In the genomic region with DNA sequence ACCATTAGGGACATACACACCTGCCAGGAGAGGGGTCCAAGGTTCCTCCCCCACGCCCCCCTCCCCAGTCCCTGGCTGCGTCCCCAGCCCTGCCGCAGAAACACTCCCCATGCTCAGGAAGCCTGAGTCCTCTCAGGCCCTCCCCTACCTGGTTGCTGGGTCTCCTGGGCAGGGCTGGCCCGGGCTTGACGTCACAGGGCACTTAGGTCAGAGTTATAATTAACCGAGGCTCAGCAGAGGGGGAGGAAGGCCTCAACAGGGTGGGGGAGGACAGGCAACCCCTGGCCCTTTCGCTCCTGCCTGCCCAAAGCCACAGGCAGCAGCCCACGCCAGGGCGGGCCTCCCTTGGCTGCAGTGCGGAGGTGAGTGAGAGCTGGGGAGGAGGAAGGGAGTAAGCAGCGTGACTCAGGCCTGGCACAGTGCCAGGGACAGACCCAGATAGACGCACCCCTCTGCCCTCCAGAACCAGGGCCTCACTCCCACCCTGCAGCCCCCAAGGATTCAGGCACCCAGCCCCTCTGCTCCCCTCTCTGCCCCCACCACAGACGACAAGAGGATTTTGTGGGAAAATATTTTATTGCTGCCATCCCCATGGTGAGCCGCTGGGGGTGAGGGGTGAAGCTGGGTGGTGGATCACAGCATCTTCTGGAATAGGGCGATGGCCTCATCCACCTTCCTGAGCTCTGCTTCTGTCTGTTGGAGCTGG, we compare ENCODE assay signal across 8 cellular contexts. TPM values are rescaled to one million over a fixed set of nuclear protein-coding genes. Genes with fewer than 3 reads are reported as not detected.
A peak's percentile ranks its signal among the peaks of the same experiment; 100 is the strongest.
DNase-seq lines count a peak whose midpoint lies in the region; ATAC-seq and TF ChIP-seq lines count a peak whose summit lies in the region.

Gene VWA7 (minus strand): TSS at position 368 of the 706 bp plus-strand sequence. CDS start 549 bp downstream, outside the sequence.

- H4K20me1 ChIP-seq in mammary epithelial cell (ENCODE audit: insufficient read depth, low read length), result no peaks in the 10 kb centered on the region

- ATAC-seq in HG02623 (IDR thresholded peaks at IDR 0.05; ENCODE audit: unreplicated experiment) (peak; percentile 61), left colon (peak; percentile 75)

- H3K4me3 ChIP-seq in WERI-Rb-1 (ENCODE audit: low read depth, low read length) (no peak within 1 kb of the TSS), mammary epithelial cell (replicated peaks in 1 of 3; ENCODE audit: insufficient read depth in 1 of 3, low read depth in 2 of 3, low read length in 3 of 3) (peak within 1 kb of the TSS in 2 of 3 experiments; percentile 3 to 26)

- CTCF ChIA-PET in mammary epithelial cell (lab: Charles Lee; ENCODE audit: low non-redundant PET), result interaction anchor here (0.6 to 1.1 kb wide), 2 partner anchors 13 to 37 kb away, joined by 4 to 6 read pairs; no protein-coding TSS in a partner anchor

- peak within 1 kb of the TSS; percentile 49 for H2AFZ ChIP-seq in mammary epithelial cell (ENCODE audit: low read depth, low read length)

- in situ Hi-C loops in mammary epithelial cell (cut with MboI; ENCODE audit: low sequenced_read_pairs in 2 of 2), result no loop called here

- peak within 1 kb of the TSS; percentile 63 for H3K4me2 ChIP-seq in mammary epithelial cell (ENCODE audit: insufficient read depth, low read depth, low read length)

- H3K9ac ChIP-seq in mammary epithelial cell (ENCODE audit: insufficient read depth, low read length), result no peak within 1 kb of the TSS

- peaks cover 47% of the 10 kb centered on the region for H3K36me3 ChIP-seq in WERI-Rb-1
- peaks cover 2% of the 10 kb centered on the region for H3K36me3 ChIP-seq in mammary epithelial cell (ENCODE audit: insufficient read depth, low read length)

- no TSS peak for BruUV-seq in mammary epithelial cell (replicated peaks; lab: Mats Ljungman, UMichigan)

- H3K27me3 ChIP-seq in WERI-Rb-1 (ENCODE audit: insufficient read depth, low read depth, severe bottlenecking), result no peaks in the 10 kb centered on the region
- no peaks in the 10 kb centered on the region for H3K27me3 ChIP-seq in mammary epithelial cell (ENCODE audit: insufficient read depth, low read length)

- DNase-seq in ELR (ENCODE audit: low read depth) (peak; percentile 86), NCI-H146 treated with DMSO at 0.1 percent for 48 hours (lab: John Stamatoyannopoulos, UW; ENCODE audit: unreplicated experiment) (peak; percentile 50), WERI-Rb-1 (peak; percentile 80), mammary epithelial cell (peak; percentile 91), left colon (peak; percentile 80 to 88), GOT3 (lab: John Stamatoyannopoulos, UW) (no peak)
- DNase-seq in stimulated activated CD4-positive, alpha-beta T cell treated with anti-CD3 and anti-CD28 coated beads, Interleukin-4, amount 100 ng/mL, for 4 hours, result peak; percentile 80 to 85

- TF ChIP-seq CTCF in WERI-Rb-1 (IDR thresholded peaks at IDR 0.05; ENCODE audit: low read depth, low read length), result no peak
- no peak for TF ChIP-seq CTCF in mammary epithelial cell (conservative IDR thresholded peaks at IDR 0.05 in 1 of 2, IDR thresholded peaks at IDR 0.05 in 1 of 2; ENCODE audit: extremely low read depth in 1 of 2, insufficient read depth in 1 of 2, low read depth in 1 of 2, low read length in 2 of 2)

- H3K4me1 ChIP-seq in mammary epithelial cell (ENCODE audit: insufficient read depth, low read length), result peaks cover 26% of the 10 kb centered on the region

- H3K27ac ChIP-seq in WERI-Rb-1 (peak within 1 kb of the TSS; percentile 9), mammary epithelial cell (ENCODE audit: insufficient read depth, low read depth, low read length) (peak within 1 kb of the TSS; percentile 44)

- no peaks in the 10 kb centered on the region for H3K79me2 ChIP-seq in mammary epithelial cell (ENCODE audit: insufficient read depth, low read length)

- intact Hi-C loops in mammary epithelial cell (cut with micrococcal nuclease), result loop anchor here (10.0 kb wide), 1 partner anchor 198 kb away; the partner anchor contains the start of gene DXO
- intact Hi-C loops in left colon (cut with DNase I, micrococcal nuclease), result no loop called here

- 10% methylated on average over 7 of the region's 15 CpGs for WGBS in mammary epithelial cell (ENCODE audit: low coverage, missing lambda C conversion rate)

- H3K9me3 ChIP-seq in WERI-Rb-1 (ENCODE audit: severe bottlenecking) (no peaks in the 10 kb centered on the region), mammary epithelial cell (replicated peaks; ENCODE audit: insufficient read depth, low read length) (no peaks in the 10 kb centered on the region)

- dilution Hi-C loops in mammary epithelial cell (cut with HindIII; ENCODE audit: low sequenced_read_pairs), result no loop called here

RNA-seq across cellular contexts. Expression of gene VWA7, which starts in this region (rescaled TPM):
- total RNA-seq in mammary epithelial cell (1 to 10 TPM; 1.2 to 1.5 TPM), left colon (10 to 100 TPM; 11.4 to 11.8 TPM)
- polyA plus RNA-seq in mammary epithelial cell, result 0.80 TPM
- polyA minus RNA-seq in mammary epithelial cell, result not detected

Comparison
In these comparisons a context has a peak if more than half of its experiments do, and no peak if none do; other contexts are left out.
1. RNA of gene VWA7 (total RNA-seq): 11.4 to 11.8 TPM in left colon; 1.2 to 1.5 TPM in mammary epithelial cell; every median in the first group is over 4 times any median in the second.